In the genomic region with DNA sequence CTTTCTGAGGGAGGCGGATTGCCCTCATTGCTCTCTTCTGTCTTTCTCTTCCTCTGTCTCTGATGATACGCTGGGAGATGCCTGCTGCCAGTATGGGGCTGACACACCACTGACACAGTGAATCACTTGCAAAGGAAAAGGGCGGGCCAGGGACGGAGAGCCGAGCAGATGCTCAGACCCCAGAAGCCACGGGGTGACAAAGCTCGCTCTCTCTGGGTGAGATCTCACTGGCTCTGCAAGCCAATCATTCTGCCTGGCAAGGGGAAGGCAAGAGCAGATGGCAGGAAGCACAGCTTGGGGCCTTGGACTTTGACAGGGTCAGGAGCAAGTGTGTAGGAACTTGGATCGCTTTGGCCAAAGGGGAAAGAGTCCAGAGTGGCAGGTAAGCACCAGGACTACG, we compare ENCODE assay signal across 27 cellular contexts.
"Had no signal": no experiment of that assay in that cellular context is flagged by ENCODE, and none has a peak within 500 bp of the region (broad histone marks: within the 10 kb centered on the region; RNA-seq: fewer than 3 reads in every experiment).

No MANE protein-coding gene starts in this region.

- H3K36me3 Mint-ChIP-seq: activated naive CD4-positive, alpha-beta T cell treated with anti-CD3 and anti-CD28 coated beads, Interleukin-2, amount 50 U/mL, for 72 hours; mesothelial cell of epicardium; naive thymus-derived CD4-positive, alpha-beta T cell; stimulated activated effector memory CD8-positive, alpha-beta T cell treated with anti-CD3 and anti-CD28 coated beads, Interleukin-12 subunit alpha, Interleukin-12 subunit beta, amount 100 ng/mL, for 72 hours; type B pancreatic cell; WTC11 had no signal

- ATAC-seq: activated CD8-positive, alpha-beta T cell treated with anti-CD3 and anti-CD28 coated beads for 36 hours; activated naive CD4-positive, alpha-beta T cell treated with anti-CD3 and anti-CD28 coated beads, Interleukin-2, amount 50 U/mL, for 72 hours; gastrocnemius medialis; heart left ventricle; naive thymus-derived CD4-positive, alpha-beta T cell; pancreas; sciatic nerve; stimulated activated effector memory CD8-positive, alpha-beta T cell treated with anti-CD3 and anti-CD28 coated beads, Interleukin-12 subunit alpha, Interleukin-12 subunit beta, amount 100 ng/mL, for 72 hours; WTC11 had no signal

- H3K9me3 Mint-ChIP-seq: activated CD8-positive, alpha-beta T cell treated with anti-CD3 and anti-CD28 coated beads for 36 hours; activated naive CD4-positive, alpha-beta T cell treated with anti-CD3 and anti-CD28 coated beads, Interleukin-2, amount 50 U/mL, for 72 hours; activated T-helper 2 cell treated with anti-CD3 and anti-CD28 coated beads, Interferon-gamma antibody, Interleukin-2, Interleukin-4, amounts not matched to agents 10 μg/mL and 5 μg/mL and 100 μg/mL, durations not matched to agents 14 hours and 24 hours and 36 hours; mesothelial cell of epicardium; naive thymus-derived CD4-positive, alpha-beta T cell; stimulated activated effector memory CD8-positive, alpha-beta T cell treated with anti-CD3 and anti-CD28 coated beads, Interleukin-12 subunit alpha, Interleukin-12 subunit beta, amount 100 ng/mL, for 72 hours; stimulated activated naive CD8-positive, alpha-beta T cell treated with anti-CD3 and anti-CD28 coated beads, Interleukin-15, Interleukin-2, amounts not matched to agents 100 ng/mL and 50 ng/mL, for 24 hours; type B pancreatic cell had no signal

- H3K4me1 Mint-ChIP-seq: mesothelial cell of epicardium; naive thymus-derived CD4-positive, alpha-beta T cell; stimulated activated effector memory CD8-positive, alpha-beta T cell treated with anti-CD3 and anti-CD28 coated beads, Interleukin-12 subunit alpha, Interleukin-12 subunit beta, amount 100 ng/mL, for 72 hours; WTC11 had no signal

- DNase-seq: activated CD4-positive, alpha-beta T cell treated with anti-CD3 and anti-CD28 coated beads for 1 hour; activated CD4-positive, alpha-beta T cell treated with anti-CD3 and anti-CD28 coated beads, Interleukin-2, amount 50 U/mL, for 1 hour; activated CD8-positive, alpha-beta T cell treated with anti-CD3 and anti-CD28 coated beads for 36 hours; activated T-cell treated with anti-CD3 and anti-CD28 coated beads, Interleukin-2, amount 50 U/mL, for 48 hours; central memory CD4-positive, alpha-beta T cell; colonic mucosa; effector memory CD4-positive, alpha-beta T cell; gastrocnemius medialis; heart left ventricle; naive thymus-derived CD4-positive, alpha-beta T cell; pancreas; retina; small intestine; stimulated activated CD4-positive, alpha-beta T cell treated with anti-CD3 and anti-CD28 coated beads, Interleukin-4, amount 100 ng/mL, for 24 hours; T-helper 2 cell; uterus had no signal

- H3K4me1 ChIP-seq: breast epithelium, colonic mucosa, gastrocnemius medialis, heart left ventricle, pancreas, prostate gland, uterus had no signal

- H3K27ac ChIP-seq: breast epithelium, colonic mucosa, gastrocnemius medialis, heart left ventricle, pancreas, prostate gland, uterus had no signal

- H3K4me3 Mint-ChIP-seq: activated CD8-positive, alpha-beta T cell treated with anti-CD3 and anti-CD28 coated beads for 36 hours; mesothelial cell of epicardium; naive thymus-derived CD4-positive, alpha-beta T cell; stimulated activated effector memory CD8-positive, alpha-beta T cell treated with anti-CD3 and anti-CD28 coated beads, Interleukin-12 subunit alpha, Interleukin-12 subunit beta, amount 100 ng/mL, for 72 hours; stimulated activated naive CD8-positive, alpha-beta T cell treated with anti-CD3 and anti-CD28 coated beads, Interleukin-15, Interleukin-2, amounts not matched to agents 100 ng/mL and 50 ng/mL, for 24 hours; type B pancreatic cell; WTC11 had no signal

- H3K4me3 ChIP-seq: breast epithelium, colonic mucosa, dorsolateral prefrontal cortex, gastrocnemius medialis, heart left ventricle, pancreas, prostate gland, uterus had no signal

- H3K27me3 ChIP-seq: breast epithelium, colonic mucosa, dorsolateral prefrontal cortex, gastrocnemius medialis, heart left ventricle, pancreas, uterus had no signal

- H3K9me3 ChIP-seq: breast epithelium, colonic mucosa, gastrocnemius medialis, pancreas, prostate gland, uterus had no signal

- H3K36me3 ChIP-seq: breast epithelium, colonic mucosa, gastrocnemius medialis, heart left ventricle, pancreas, prostate gland, uterus had no signal

- H3K27me3 Mint-ChIP-seq: activated CD8-positive, alpha-beta T cell treated with anti-CD3 and anti-CD28 coated beads for 36 hours; stimulated activated naive CD8-positive, alpha-beta T cell treated with anti-CD3 and anti-CD28 coated beads, Interleukin-15, Interleukin-2, amounts not matched to agents 100 ng/mL and 50 ng/mL, for 24 hours; type B pancreatic cell had no signal

- H3K27ac Mint-ChIP-seq: activated CD8-positive, alpha-beta T cell treated with anti-CD3 and anti-CD28 coated beads for 36 hours; activated naive CD4-positive, alpha-beta T cell treated with anti-CD3 and anti-CD28 coated beads, Interleukin-2, amount 50 U/mL, for 72 hours; activated T-helper 2 cell treated with anti-CD3 and anti-CD28 coated beads, Interferon-gamma antibody, Interleukin-2, Interleukin-4, amounts not matched to agents 10 μg/mL and 5 μg/mL and 100 μg/mL, durations not matched to agents 14 hours and 24 hours and 36 hours; mesothelial cell of epicardium; naive thymus-derived CD4-positive, alpha-beta T cell; stimulated activated effector memory CD8-positive, alpha-beta T cell treated with anti-CD3 and anti-CD28 coated beads, Interleukin-12 subunit alpha, Interleukin-12 subunit beta, amount 100 ng/mL, for 72 hours; stimulated activated naive CD8-positive, alpha-beta T cell treated with anti-CD3 and anti-CD28 coated beads, Interleukin-15, Interleukin-2, amounts not matched to agents 100 ng/mL and 50 ng/mL, for 24 hours; type B pancreatic cell; WTC11 had no signal
